Comparison of ENCODE assay signal across 8 cellular contexts in the genomic region with DNA sequence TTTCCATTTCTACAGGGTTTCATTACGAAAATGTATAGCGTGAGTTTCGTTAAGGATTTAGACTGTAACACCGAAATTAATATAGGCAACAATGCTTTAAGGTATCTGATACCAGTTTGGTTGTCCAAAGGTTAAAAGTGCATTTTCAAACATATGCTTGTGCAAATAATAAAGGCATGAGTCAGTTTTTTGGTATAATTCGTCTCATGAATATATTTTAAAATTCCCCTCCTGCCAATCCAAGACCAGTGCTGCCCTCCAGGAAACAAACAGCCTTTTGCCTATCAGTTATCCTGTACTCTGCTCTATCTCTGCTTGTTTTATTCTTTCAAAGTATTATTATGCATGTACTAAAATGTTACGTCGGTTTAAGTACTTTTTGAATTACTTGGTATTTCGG. TPM values are rescaled to one million over a fixed set of nuclear protein-coding genes. Genes with fewer than 3 reads are reported as not detected.
A peak's percentile ranks its signal among the peaks of the same experiment; 100 is the strongest.
DNase-seq lines count a peak whose midpoint lies in the region; ATAC-seq and TF ChIP-seq lines count a peak whose summit lies in the region.

No MANE protein-coding gene starts in this region.

- peaks cover 33% of the 10 kb centered on the region for H3K4me1 ChIP-seq in suprapubic skin

- H3K4me3 ChIP-seq in suprapubic skin = peak overlapping the region; percentile 93

- no peak for DNase-seq in activated CD4-positive, alpha-beta T cell treated with anti-CD3 and anti-CD28 coated beads, Interleukin-2, amount 10 ng/mL, durations not matched to agents 7 days and 5 days
- no peak for DNase-seq in activated CD4-positive, alpha-beta T cell treated with anti-CD3 and anti-CD28 coated beads, Interleukin-2, amount 50 U/mL, for 4 hours
- DNase-seq in activated T-helper 2 cell treated with anti-CD3 and anti-CD28 coated beads, Interferon-gamma antibody, Interleukin-2, Interleukin-4, amounts not matched to agents 10 μg/mL and 5 μg/mL and 100 μg/mL, durations not matched to agents 14 hours and 24 hours and 36 hours (ENCODE audit: low spot score) = no peak
- DNase-seq in iris pigment epithelial cell (ENCODE audit: low read depth) = peak; percentile 49
- no peak for DNase-seq in suprapubic skin (ENCODE audit: low spot score in 2 of 2)
- DNase-seq in NCI-H446 (lab: John Stamatoyannopoulos, UW) = no peak
- no peak for DNase-seq in HEK293T (ENCODE audit: extremely low spot score)

- peaks cover 10% of the 10 kb centered on the region for H3K36me3 Mint-ChIP-seq in activated CD4-positive, alpha-beta T cell treated with anti-CD3 and anti-CD28 coated beads, Interleukin-2, amount 10 ng/mL, durations not matched to agents 7 days and 5 days (ENCODE audit: low read depth)
- H3K36me3 Mint-ChIP-seq in activated T-helper 2 cell treated with anti-CD3 and anti-CD28 coated beads, Interferon-gamma antibody, Interleukin-2, Interleukin-4, amounts not matched to agents 10 μg/mL and 5 μg/mL and 100 μg/mL, durations not matched to agents 14 hours and 24 hours and 36 hours (ENCODE audit: low read depth) = peaks cover 38% of the 10 kb centered on the region

- CTCF ChIA-PET in activated CD4-positive, alpha-beta T cell treated with anti-CD3 and anti-CD28 coated beads, Interleukin-2, amount 10 ng/mL, durations not matched to agents 7 days and 5 days (lab: Charles Lee) = no interaction called here
- CTCF ChIA-PET in HEK293T (lab: Yijun Ruan, JAX) = no interaction called here

- no peak for TF ChIP-seq EP300 in suprapubic skin (IDR thresholded peaks at IDR 0.05)

- intact Hi-C loops in activated T-helper 2 cell treated with anti-CD3 and anti-CD28 coated beads, Interferon-gamma antibody, Interleukin-2, Interleukin-4, amounts not matched to agents 10 μg/mL and 5 μg/mL and 100 μg/mL, durations not matched to agents 14 hours and 24 hours and 36 hours (cut with micrococcal nuclease) = loop anchor here (5.0 to 10.0 kb wide), 3 partner anchors 61 to 437 kb away; no protein-coding TSS in a partner anchor

- H3K27ac Mint-ChIP-seq in activated CD4-positive, alpha-beta T cell treated with anti-CD3 and anti-CD28 coated beads, Interleukin-2, amount 10 ng/mL, durations not matched to agents 7 days and 5 days = peak overlapping the region; percentile 91
- peak overlapping the region; percentile 78 for H3K27ac Mint-ChIP-seq in activated T-helper 2 cell treated with anti-CD3 and anti-CD28 coated beads, Interferon-gamma antibody, Interleukin-2, Interleukin-4, amounts not matched to agents 10 μg/mL and 5 μg/mL and 100 μg/mL, durations not matched to agents 14 hours and 24 hours and 36 hours

- H3K9me3 Mint-ChIP-seq in activated CD4-positive, alpha-beta T cell treated with anti-CD3 and anti-CD28 coated beads, Interleukin-2, amount 10 ng/mL, durations not matched to agents 7 days and 5 days = no peaks in the 10 kb centered on the region
- no peaks in the 10 kb centered on the region for H3K9me3 Mint-ChIP-seq in activated T-helper 2 cell treated with anti-CD3 and anti-CD28 coated beads, Interferon-gamma antibody, Interleukin-2, Interleukin-4, amounts not matched to agents 10 μg/mL and 5 μg/mL and 100 μg/mL, durations not matched to agents 14 hours and 24 hours and 36 hours

- H3K27me3 ChIP-seq in suprapubic skin = no peaks in the 10 kb centered on the region

- H3K4me1 Mint-ChIP-seq in activated CD4-positive, alpha-beta T cell treated with anti-CD3 and anti-CD28 coated beads, Interleukin-2, amount 10 ng/mL, durations not matched to agents 7 days and 5 days = peaks cover 50% of the 10 kb centered on the region
- peaks cover 44% of the 10 kb centered on the region for H3K4me1 Mint-ChIP-seq in activated T-helper 2 cell treated with anti-CD3 and anti-CD28 coated beads, Interferon-gamma antibody, Interleukin-2, Interleukin-4, amounts not matched to agents 10 μg/mL and 5 μg/mL and 100 μg/mL, durations not matched to agents 14 hours and 24 hours and 36 hours (ENCODE audit: low read depth)

- no peak for TF ChIP-seq POLR2A in suprapubic skin (IDR thresholded peaks at IDR 0.05)

- H3K36me3 ChIP-seq in suprapubic skin = no peaks in the 10 kb centered on the region

- no peaks in the 10 kb centered on the region for H3K9me3 ChIP-seq in suprapubic skin

- POLR2A ChIA-PET in activated CD4-positive, alpha-beta T cell treated with anti-CD3 and anti-CD28 coated beads, Interleukin-2, amount 10 ng/mL, durations not matched to agents 7 days and 5 days (lab: Charles Lee) = no interaction called here
- POLR2A ChIA-PET in HEK293T (lab: Yijun Ruan, JAX) = no interaction called here

- WGBS in suprapubic skin = 62% methylated on average over 8 of the region's 8 CpGs

- no peaks in the 10 kb centered on the region for H3K27me3 Mint-ChIP-seq in activated CD4-positive, alpha-beta T cell treated with anti-CD3 and anti-CD28 coated beads, Interleukin-2, amount 10 ng/mL, durations not matched to agents 7 days and 5 days
- H3K27me3 Mint-ChIP-seq in activated T-helper 2 cell treated with anti-CD3 and anti-CD28 coated beads, Interferon-gamma antibody, Interleukin-2, Interleukin-4, amounts not matched to agents 10 μg/mL and 5 μg/mL and 100 μg/mL, durations not matched to agents 14 hours and 24 hours and 36 hours (ENCODE audit: low read depth) = no peaks in the 10 kb centered on the region

- no peak overlapping the region for H3K27ac ChIP-seq in suprapubic skin

- ATAC-seq in HG03280 (IDR thresholded peaks at IDR 0.05; ENCODE audit: unreplicated experiment) = no peak

- H3K4me3 Mint-ChIP-seq in activated CD4-positive, alpha-beta T cell treated with anti-CD3 and anti-CD28 coated beads, Interleukin-2, amount 10 ng/mL, durations not matched to agents 7 days and 5 days = peak overlapping the region; percentile 88
- peak overlapping the region; percentile 90 for H3K4me3 Mint-ChIP-seq in activated T-helper 2 cell treated with anti-CD3 and anti-CD28 coated beads, Interferon-gamma antibody, Interleukin-2, Interleukin-4, amounts not matched to agents 10 μg/mL and 5 μg/mL and 100 μg/mL, durations not matched to agents 14 hours and 24 hours and 36 hours (ENCODE audit: low read depth)

- TF ChIP-seq CTCF in suprapubic skin (IDR thresholded peaks at IDR 0.05) = no peak

TF ChIP-seq in HEK293T, 16 proteins besides CTCF, POLR2A, EP300 and RAD21:
- TF ChIP-seq FOXA1 (IDR thresholded peaks at IDR 0.05) (no peak), SP1 (IDR thresholded peaks at IDR 0.05) (no peak), SUZ12 (IDR thresholded peaks at IDR 0.05) (no peak), ZNF384 (IDR thresholded peaks at IDR 0.05) (no peak), HDGF (IDR thresholded peaks at IDR 0.05; ENCODE audit: borderline replicate concordance) (no peak), L3MBTL2 (conservative IDR thresholded peaks at IDR 0.05) (no peak), CTBP1 (IDR thresholded peaks at IDR 0.05; ENCODE audit: borderline replicate concordance) (no peak), LEF1 (IDR thresholded peaks at IDR 0.05; ENCODE audit: borderline replicate concordance) (no peak), BHLHE40 (IDR thresholded peaks at IDR 0.05; ENCODE audit: borderline replicate concordance) (no peak), TARDBP (IDR thresholded peaks at IDR 0.05) (no peak), ARNT (IDR thresholded peaks at IDR 0.05) (no peak), ELF4 (IDR thresholded peaks at IDR 0.05) (no peak), NFRKB (IDR thresholded peaks at IDR 0.05) (no peak)
- TF ChIP-seq, protein P1, sequence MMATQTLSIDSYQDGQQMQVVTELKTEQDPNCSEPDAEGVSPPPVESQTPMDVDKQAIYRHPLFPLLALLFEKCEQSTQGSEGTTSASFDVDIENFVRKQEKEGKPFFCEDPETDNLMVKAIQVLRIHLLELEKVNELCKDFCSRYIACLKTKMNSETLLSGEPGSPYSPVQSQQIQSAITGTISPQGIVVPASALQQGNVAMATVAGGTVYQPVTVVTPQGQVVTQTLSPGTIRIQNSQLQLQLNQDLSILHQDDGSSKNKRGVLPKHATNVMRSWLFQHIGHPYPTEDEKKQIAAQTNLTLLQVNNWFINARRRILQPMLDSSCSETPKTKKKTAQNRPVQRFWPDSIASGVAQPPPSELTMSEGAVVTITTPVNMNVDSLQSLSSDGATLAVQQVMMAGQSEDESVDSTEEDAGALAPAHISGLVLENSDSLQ (IDR thresholded peaks at IDR 0.05) = no peak
TF ChIP-seq in HEK293T: peak in this region for 0.

RNA-seq across cellular contexts. Expression of a gene that starts 2.0 kb away (rescaled TPM):
- total RNA-seq in activated CD4-positive, alpha-beta T cell treated with anti-CD3 and anti-CD28 coated beads, Interleukin-2, amount 10 ng/mL, durations not matched to agents 7 days and 5 days = 10 to 100 TPM; 31.1 to 32.0 TPM
- total RNA-seq in activated T-helper 2 cell treated with anti-CD3 and anti-CD28 coated beads, Interferon-gamma antibody, Interleukin-2, Interleukin-4, amounts not matched to agents 10 μg/mL and 5 μg/mL and 100 μg/mL, durations not matched to agents 14 hours and 24 hours and 36 hours = 23.6 and 27.3 TPM in 2 replicates
- 10 to 100 TPM; 13.0 to 36.8 (median 17.1) TPM for total RNA-seq in suprapubic skin
